Comparison of ENCODE assay signal across 8 cellular contexts in the genomic region with DNA sequence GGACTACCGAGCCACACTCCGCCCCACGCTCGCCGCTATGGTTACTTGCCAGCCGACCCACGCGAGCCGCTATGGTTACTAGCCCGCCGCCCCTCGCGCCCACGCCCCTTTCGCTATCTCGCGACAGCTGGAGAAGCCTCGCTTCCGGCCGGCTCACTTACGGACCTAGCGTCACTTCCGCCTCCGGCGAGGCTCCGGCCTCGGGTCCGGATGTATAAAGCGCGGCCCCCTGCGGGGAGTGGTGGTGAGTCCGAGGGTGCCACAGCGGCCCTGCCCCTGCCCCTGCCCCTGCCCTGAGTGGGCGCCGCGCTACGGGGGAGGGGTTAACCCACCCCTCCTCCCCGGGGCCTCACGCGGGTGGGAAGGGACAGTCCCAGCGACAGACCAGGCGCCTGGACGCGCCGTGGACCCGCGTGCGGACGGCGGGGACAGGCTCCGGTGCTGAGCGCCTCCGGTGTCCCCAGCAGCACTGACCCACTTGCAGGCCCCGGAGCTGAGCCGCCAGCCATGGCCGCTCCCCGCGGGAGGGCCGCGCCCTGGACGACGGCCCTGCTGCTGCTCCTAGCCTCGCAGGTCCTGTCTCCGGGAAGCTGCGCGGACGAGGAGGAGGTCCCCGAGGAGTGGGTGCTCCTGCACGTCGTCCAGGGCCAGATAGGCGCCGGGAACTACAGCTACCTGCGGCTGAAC. TPM values are rescaled to one million over a fixed set of nuclear protein-coding genes. Genes with fewer than 3 reads are reported as not detected.
DNase-seq lines count a peak whose midpoint lies in the region; ATAC-seq and TF ChIP-seq lines count a peak whose summit lies in the region.

Gene C6orf120 (plus strand): TSS at position 174 of the 687 bp plus-strand sequence. CDS start 334 bp downstream, at position 508.
Gene WDR27 (minus strand): TSS at position 77 of the 687 bp plus-strand sequence. CDS start 13,024 bp downstream, outside the sequence.

- no peaks in the 10 kb centered on the region for H3K9me3 Mint-ChIP-seq in IgD-negative memory B cell

- H3K4me3 ChIP-seq in epithelial cell of proximal tubule (ENCODE audit: low read depth, low read length) (peak within 1 kb of the TSS; percentile 75), mucosa of rectum (ENCODE audit: low read length in 2 of 2) (peak within 1 kb of the TSS; percentile 86 to 93)

- DNase-seq in DMS114 treated with DMSO at 0.1 percent for 48 hours (lab: John Stamatoyannopoulos, UW; ENCODE audit: unreplicated experiment) = peak; percentile 78
- peak; percentile 64 for DNase-seq in OCI-M2 (lab: John Stamatoyannopoulos, UW; ENCODE audit: unreplicated experiment)
- peak; percentile 98 for DNase-seq in activated T-cell treated with anti-CD3 and anti-CD28 coated beads for 48 hours (ENCODE audit: low read depth)
- DNase-seq in epithelial cell of proximal tubule (ENCODE audit: low read depth) = peak; percentile 53
- DNase-seq in stimulated activated CD8-positive, alpha-beta memory T cell treated with anti-CD3 and anti-CD28 coated beads, Interleukin-4, amount 100 ng/mL, for 48 hours = peak; percentile 99

- H3K36me3 ChIP-seq in mucosa of rectum (ENCODE audit: control insufficient read depth in 2 of 2, insufficient read depth in 2 of 2, low read length in 2 of 2) = peaks cover 2 to 7% of the 10 kb centered on the region in 2 donors

- no peak for TF ChIP-seq CTCF in epithelial cell of proximal tubule (conservative IDR thresholded peaks at IDR 0.05; ENCODE audit: low read depth, low read length)

- H3K9ac ChIP-seq in mucosa of rectum (ENCODE audit: low read depth in 1 of 2, low read length in 2 of 2) = peak within 1 kb of the TSS; percentile 88 to 95

- no peaks in the 10 kb centered on the region for H3K27me3 ChIP-seq in mucosa of rectum (ENCODE audit: control insufficient read depth in 2 of 2, insufficient read depth in 2 of 2, low read length in 2 of 2)

- H3K4me1 ChIP-seq in mucosa of rectum (ENCODE audit: control insufficient read depth in 2 of 2, insufficient read depth in 2 of 2, low read length in 2 of 2) = peaks cover 25 to 27% of the 10 kb centered on the region in 2 donors

- peak; percentile 92 for ATAC-seq in GM21529 (IDR thresholded peaks at IDR 0.05; ENCODE audit: unreplicated experiment)

- peak within 1 kb of the TSS; percentile 89 to 98 (median 95) for H3K4me3 Mint-ChIP-seq in IgD-negative memory B cell

- H3K9me3 ChIP-seq in mucosa of rectum (ENCODE audit: control insufficient read depth in 2 of 2, low read length in 2 of 2) = no peaks in the 10 kb centered on the region

- peak within 1 kb of the TSS; percentile 96 to 97 for H3K27ac ChIP-seq in mucosa of rectum (ENCODE audit: low read depth in 2 of 2, low read length in 2 of 2)

- peak within 1 kb of the TSS; percentile 89 to 94 (median 94) for H3K27ac Mint-ChIP-seq in IgD-negative memory B cell

- H3K36me3 Mint-ChIP-seq in IgD-negative memory B cell = no peaks in the 10 kb centered on the region

- peaks cover 32 to 40% (median 35%) of the 10 kb centered on the region in 3 donors for H3K4me1 Mint-ChIP-seq in IgD-negative memory B cell

- H3K27me3 Mint-ChIP-seq in IgD-negative memory B cell = no peaks in the 10 kb centered on the region

RNA-seq across cellular contexts. Expression of gene C6orf120, which starts in this region (rescaled TPM):
- 7.8 TPM for polyA plus RNA-seq in IgD-negative memory B cell
- total RNA-seq in epithelial cell of proximal tubule = 27.1 and 41.2 TPM in 2 replicates

RNA-seq across cellular contexts. Expression of gene WDR27, which starts in this region (rescaled TPM):
- 8.6 TPM for polyA plus RNA-seq in IgD-negative memory B cell
- 12.0 and 27.2 TPM in 2 replicates for total RNA-seq in epithelial cell of proximal tubule

Comparison
In these comparisons a context has a peak if more than half of its experiments do, and no peak if none do; other contexts are left out.
1. Peak in every context shown above with its lines: DNase-seq, ATAC-seq, H3K4me3 ChIP-seq and H3K27ac ChIP-seq.